Comparison of ENCODE assay signal across 9 cellular contexts in the genomic region with DNA sequence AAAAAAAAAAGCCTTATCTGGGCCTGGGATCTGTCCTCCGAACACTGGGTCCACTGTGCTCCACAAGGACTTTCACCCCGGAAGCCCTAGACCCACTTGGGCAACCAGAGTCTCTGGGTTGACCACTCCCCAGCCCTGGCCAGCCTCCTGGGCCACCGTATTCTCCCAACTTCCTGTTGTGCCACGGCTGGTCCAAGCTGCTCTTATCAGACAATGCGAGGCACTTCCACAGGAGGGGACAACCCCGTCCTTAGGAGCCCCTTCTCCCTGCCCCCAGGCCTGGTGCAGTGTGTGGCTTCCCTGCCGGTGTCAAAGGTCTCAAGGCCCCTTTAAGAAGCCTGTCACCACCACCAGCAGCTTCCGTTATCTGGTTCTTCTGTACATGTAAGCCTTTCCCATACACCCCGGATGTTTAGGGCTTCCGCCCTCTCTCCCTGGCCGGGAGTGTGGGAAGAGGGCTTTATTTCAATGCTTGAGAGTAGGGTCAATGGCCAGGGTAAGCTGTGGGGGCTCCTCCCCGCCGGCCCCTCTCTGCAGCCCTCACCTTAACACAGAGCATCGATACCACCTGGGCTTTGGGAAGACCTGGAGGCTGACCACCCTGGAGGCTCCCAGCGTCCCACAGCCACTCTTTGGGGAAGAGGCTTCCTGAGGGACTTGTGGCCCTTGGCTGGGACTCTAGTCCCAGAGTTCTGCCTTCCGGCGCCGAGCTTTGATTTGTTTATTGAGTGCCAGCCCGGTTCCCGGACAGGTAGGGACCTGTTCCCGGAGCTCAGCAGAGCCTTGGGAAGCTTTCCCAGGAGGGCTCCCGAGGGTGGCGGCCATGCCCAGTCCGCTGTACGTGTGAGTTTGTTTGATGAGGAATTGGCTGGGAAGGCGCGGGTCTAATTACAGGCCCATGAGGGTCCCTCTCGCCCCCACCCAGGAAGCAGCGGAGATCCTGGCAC.
DNase-seq lines count a peak whose midpoint lies in the region; ATAC-seq and TF ChIP-seq lines count a peak whose summit lies in the region.
"Had no signal": no experiment of that assay in that cellular context is flagged by ENCODE, and none has a peak within 500 bp of the region (broad histone marks: within the 10 kb centered on the region; RNA-seq: fewer than 3 reads in every experiment).

No MANE protein-coding gene starts in this region.

- no peak overlapping the region for H3K27ac ChIP-seq in thoracic aorta

- H3K4me3 ChIP-seq in thoracic aorta = peak overlapping the region; percentile 35

- no peak overlapping the region for H3K27ac Mint-ChIP-seq in chondrocyte (ENCODE audit: unreplicated experiment)

- peak; percentile 13 to 16 for ATAC-seq in activated T-cell treated with anti-CD3 and anti-CD28 coated beads, Interleukin-2, amount 50 U/mL, for 4 hours
- ATAC-seq in left lobe of liver (peak; percentile 61), thoracic aorta (ENCODE audit: insufficient number of reproducible peaks, low FRiP score, low read depth) (no peak), GM18868 (IDR thresholded peaks at IDR 0.05; ENCODE audit: unreplicated experiment) (no peak)
- ATAC-seq: left lung had no signal

- H3K27me3 Mint-ChIP-seq in activated T-cell treated with anti-CD3 and anti-CD28 coated beads, Interleukin-2, amount 50 U/mL, for 4 hours (ENCODE audit: low read depth) = no peaks in the 10 kb centered on the region
- no peaks in the 10 kb centered on the region for H3K27me3 Mint-ChIP-seq in chondrocyte (ENCODE audit: low read depth)

- no peaks in the 10 kb centered on the region for H3K9me3 ChIP-seq in thoracic aorta
- H3K9me3 ChIP-seq: left lung had no signal

- peak; percentile 84 for DNase-seq in activated effector memory CD4-positive, alpha-beta T cell treated with anti-CD3 and anti-CD28 coated beads, Interleukin-2, amount 50 U/mL, for 16 hours
- DNase-seq in activated effector memory CD4-positive, alpha-beta T cell treated with Interleukin-2 at 50 U/mL for 16 hours = no peak
- peak; percentile 40 for DNase-seq in activated T-cell treated with anti-CD3 and anti-CD28 coated beads, Interleukin-2, amount 50 U/mL, for 4 hours
- DNase-seq in left lobe of liver (ENCODE audit: low spot score) = peak; percentile 86
- DNase-seq in thoracic aorta (ENCODE audit: low spot score) = no peak
- no peak for DNase-seq in chondrocyte (ENCODE audit: low spot score)
- DNase-seq in medulla oblongata (ENCODE audit: extremely low spot score) = no peak

- no peaks in the 10 kb centered on the region for H3K9me3 Mint-ChIP-seq in activated T-cell treated with anti-CD3 and anti-CD28 coated beads, Interleukin-2, amount 50 U/mL, for 4 hours
- H3K9me3 Mint-ChIP-seq in chondrocyte (ENCODE audit: low read depth) = no peaks in the 10 kb centered on the region

- peaks cover 8% of the 10 kb centered on the region for H3K36me3 Mint-ChIP-seq in activated T-cell treated with anti-CD3 and anti-CD28 coated beads, Interleukin-2, amount 50 U/mL, for 4 hours (ENCODE audit: insufficient read depth)
- H3K36me3 Mint-ChIP-seq in chondrocyte (ENCODE audit: low read depth) = peaks cover 2% of the 10 kb centered on the region

- TF ChIP-seq CTCF in thoracic aorta (IDR thresholded peaks at IDR 0.05) (no peak), chondrocyte (IDR thresholded peaks at IDR 0.05) (no peak)

- H3K4me1 Mint-ChIP-seq in activated T-cell treated with anti-CD3 and anti-CD28 coated beads, Interleukin-2, amount 50 U/mL, for 4 hours (ENCODE audit: low read depth) = peaks cover 62% of the 10 kb centered on the region
- peaks cover 60% of the 10 kb centered on the region for H3K4me1 Mint-ChIP-seq in chondrocyte (ENCODE audit: low read depth)

- H3K4me1 ChIP-seq in thoracic aorta (ENCODE audit: control insufficient read depth in 1 of 2, low read depth in 2 of 2) = peaks cover 24 to 49% of the 10 kb centered on the region in 2 donors

- H3K4me3 Mint-ChIP-seq in activated T-cell treated with anti-CD3 and anti-CD28 coated beads, Interleukin-2, amount 50 U/mL, for 4 hours = peak overlapping the region; percentile 96
- H3K4me3 Mint-ChIP-seq in chondrocyte (ENCODE audit: unreplicated experiment) = no peak overlapping the region

- no peaks in the 10 kb centered on the region for H3K27me3 ChIP-seq in thoracic aorta (replicated peaks; ENCODE audit: insufficient read depth)
- H3K27me3 ChIP-seq: left lung had no signal

- H3K36me3 ChIP-seq in thoracic aorta = no peaks in the 10 kb centered on the region
- H3K36me3 ChIP-seq: left lung had no signal

Comparison
In these comparisons a context has a peak if more than half of its experiments do, and no peak if none do; other contexts are left out.
1. DNase-seq: peak in activated effector memory CD4-positive, alpha-beta T cell treated with anti-CD3 and anti-CD28 coated beads, Interleukin-2, amount 50 U/mL, for 16 hours (single experiment), activated T-cell treated with anti-CD3 and anti-CD28 coated beads, Interleukin-2, amount 50 U/mL, for 4 hours (single experiment) and left lobe of liver (single experiment); none in activated effector memory CD4-positive, alpha-beta T cell treated with Interleukin-2 at 50 U/mL for 16 hours (single experiment), thoracic aorta (single experiment), chondrocyte (single experiment) and medulla oblongata (single experiment).
2. ATAC-seq: peak in activated T-cell treated with anti-CD3 and anti-CD28 coated beads, Interleukin-2, amount 50 U/mL, for 4 hours (2 of 2) and left lobe of liver (single experiment); none in thoracic aorta (single experiment) and GM18868 (single experiment).